1 cellular context compared by ENCODE assay signal in genomic region chr1:106396023-106396422, GRCh38.
TF ChIP-seq lines count a peak whose summit lies in the region.

No MANE protein-coding gene starts in this region.

TF ChIP-seq in GM23338, 12 proteins besides CTCF, POLR2A, EP300 and RAD21 (continued from another document):
- TF ChIP-seq ZNF331 (CRISPR knock-in tag; IDR thresholded peaks at IDR 0.05; ENCODE audit: low read depth) (no peak), ZNF114 (CRISPR knock-in tag; IDR thresholded peaks at IDR 0.05) (no peak), EZH2 (IDR thresholded peaks at IDR 0.05; ENCODE audit: low read depth, unreplicated experiment) (no peak), ZNF462 (CRISPR knock-in tag; IDR thresholded peaks at IDR 0.05) (no peak), ETS1 (IDR thresholded peaks at IDR 0.05) (no peak), POLR2AphosphoS5 (IDR thresholded peaks at IDR 0.05; ENCODE audit: low read depth) (no peak), CREB1 (CRISPR knock-in tag; IDR thresholded peaks at IDR 0.05; ENCODE audit: low read depth) (no peak)
